In genomic region chr1:117136749-117137148, GRCh38 we compare ENCODE assay signal across 18 cellular contexts. TPM values are rescaled to one million over a fixed set of nuclear protein-coding genes. Genes with fewer than 3 reads are reported as not detected.
"Had no signal": no experiment of that assay in that cellular context is flagged by ENCODE, and none has a peak within 500 bp of the region (broad histone marks: within the 10 kb centered on the region; RNA-seq: fewer than 3 reads in every experiment).

No MANE protein-coding gene starts in this region.

- DNase-seq: dorsolateral prefrontal cortex; effector CD4-positive, alpha-beta T cell; left cardiac atrium; left lung; mesenchymal stem cell; mucosa of descending colon; naive thymus-derived CD4-positive, alpha-beta T cell; occipital lobe; pancreas; right lobe of liver; small intestine; stimulated activated CD4-positive, alpha-beta T cell treated with anti-CD3 and anti-CD28 coated beads, Interleukin-15, amount 100 ng/mL, for 24 hours; stimulated activated CD4-positive, alpha-beta T cell treated with anti-CD3 and anti-CD28 coated beads, Interleukin-2, amount 100 ng/mL, for 48 hours; stimulated activated naive B cell treated with anti-CD40 and anti-IgM and Interleukin-4, amounts not matched to agents 10 μg/mL and 1 μg/mL and 100 μg/mL, for 72 hours; upper lobe of right lung; uterus had no signal

- H3K4me3 ChIP-seq: dorsolateral prefrontal cortex, left lung, mucosa of descending colon, pancreas, right lobe of liver, thoracic aorta, tibial nerve, upper lobe of right lung, uterus had no signal

- H3K27ac ChIP-seq: dorsolateral prefrontal cortex, left lung, pancreas, right lobe of liver, thoracic aorta, tibial nerve, upper lobe of right lung, uterus had no signal

- H3K27me3 ChIP-seq: dorsolateral prefrontal cortex, left lung, pancreas, right lobe of liver, tibial nerve, upper lobe of right lung, uterus had no signal

- H3K4me1 ChIP-seq: left lung, pancreas, right lobe of liver, tibial nerve, upper lobe of right lung, uterus had no signal

- H3K9me3 ChIP-seq: left lung, mucosa of descending colon, pancreas, right lobe of liver, thoracic aorta, tibial nerve, upper lobe of right lung, uterus had no signal

- ATAC-seq: left cardiac atrium; left lung; mucosa of descending colon; naive thymus-derived CD4-positive, alpha-beta T cell; pancreas; right lobe of liver; stimulated activated naive B cell treated with anti-CD40 and anti-IgM and Interleukin-4, amounts not matched to agents 10 μg/mL and 1 μg/mL and 100 μg/mL, for 72 hours; upper lobe of right lung had no signal

- H3K36me3 ChIP-seq: left lung, pancreas, right lobe of liver, thoracic aorta, tibial nerve, upper lobe of right lung, uterus had no signal

RNA-seq across cellular contexts. Expression of gene TRIM45, which starts 15.2 kb away (rescaled TPM):
- polyA plus RNA-seq: naive thymus-derived CD4-positive, alpha-beta T cell had no signal
